In genomic region chr6:167094436-167094819, GRCh38 we compare ENCODE assay signal across 9 cellular contexts. TPM values are rescaled to one million over a fixed set of nuclear protein-coding genes. Genes with fewer than 3 reads are reported as not detected.
DNase-seq lines count a peak whose midpoint lies in the region; ATAC-seq and TF ChIP-seq lines count a peak whose summit lies in the region.
"Had no signal": no experiment of that assay in that cellular context is flagged by ENCODE, and none has a peak within 500 bp of the region (broad histone marks: within the 10 kb centered on the region; RNA-seq: fewer than 3 reads in every experiment).

No MANE protein-coding gene starts in this region.

- H3K36me3 Mint-ChIP-seq in activated naive CD8-positive, alpha-beta T cell treated with anti-CD3 and anti-CD28 coated beads, Interleukin-2, amount 10 ng/mL, durations not matched to agents 7 days and 5 days = no peaks in the 10 kb centered on the region

- no peaks in the 10 kb centered on the region for H3K27me3 ChIP-seq in left ventricle myocardium inferior (ENCODE audit: low read depth)
- no peaks in the 10 kb centered on the region for H3K27me3 ChIP-seq in thoracic aorta (replicated peaks; ENCODE audit: insufficient read depth)

- H3K36me3 ChIP-seq in left ventricle myocardium inferior (no peaks in the 10 kb centered on the region), thoracic aorta (no peaks in the 10 kb centered on the region)

- no peaks in the 10 kb centered on the region for H3K27me3 Mint-ChIP-seq in activated naive CD8-positive, alpha-beta T cell treated with anti-CD3 and anti-CD28 coated beads, Interleukin-2, amount 10 ng/mL, durations not matched to agents 7 days and 5 days

- peak overlapping the region; percentile 59 for H3K27ac Mint-ChIP-seq in activated naive CD8-positive, alpha-beta T cell treated with anti-CD3 and anti-CD28 coated beads, Interleukin-2, amount 10 ng/mL, durations not matched to agents 7 days and 5 days

- TF ChIP-seq CTCF in left ventricle myocardium inferior (IDR thresholded peaks at IDR 0.05; ENCODE audit: borderline replicate concordance) (no peak), thoracic aorta (IDR thresholded peaks at IDR 0.05) (no peak)

- peak overlapping the region; percentile 47 for H3K4me3 Mint-ChIP-seq in activated naive CD8-positive, alpha-beta T cell treated with anti-CD3 and anti-CD28 coated beads, Interleukin-2, amount 10 ng/mL, durations not matched to agents 7 days and 5 days
- H3K4me3 Mint-ChIP-seq: T-helper 1 cell treated with Interleukin-12 subunit alpha and Interleukin-12 subunit beta and Interleukin-4 antibody, amounts not matched to agents 30 μg/mL and 1 μg/mL, for 36 hours had no signal

- no peak overlapping the region for H3K27ac ChIP-seq in left ventricle myocardium inferior (replicated peaks)
- H3K27ac ChIP-seq in thoracic aorta = no peak overlapping the region

- H3K9me3 Mint-ChIP-seq in activated naive CD8-positive, alpha-beta T cell treated with anti-CD3 and anti-CD28 coated beads, Interleukin-2, amount 10 ng/mL, durations not matched to agents 7 days and 5 days = no peaks in the 10 kb centered on the region
- H3K9me3 Mint-ChIP-seq: T-helper 1 cell treated with Interleukin-12 subunit alpha and Interleukin-12 subunit beta and Interleukin-4 antibody, amounts not matched to agents 30 μg/mL and 1 μg/mL, for 36 hours had no signal

- no peaks in the 10 kb centered on the region for H3K9me3 ChIP-seq in left ventricle myocardium inferior (replicated peaks)
- H3K9me3 ChIP-seq in thoracic aorta = no peaks in the 10 kb centered on the region

- DNase-seq in left ventricle myocardium inferior = no peak
- no peak for DNase-seq in Right ventricle myocardium superior
- no peak for DNase-seq in activated naive CD8-positive, alpha-beta T cell treated with anti-CD3 and anti-CD28 coated beads, Interleukin-2, amount 10 ng/mL, durations not matched to agents 7 days and 5 days
- no peak for DNase-seq in thoracic aorta (ENCODE audit: low spot score)
- DNase-seq in superior temporal gyrus (ENCODE audit: extremely low spot score) = no peak
- no peak for DNase-seq in HK-2 (ENCODE audit: unreplicated experiment)
- DNase-seq in NCI-H2081 (lab: John Stamatoyannopoulos, UW) = no peak

- intact Hi-C loops in left ventricle myocardium inferior (cut with micrococcal nuclease) (no loop called here), Right ventricle myocardium superior (cut with DNase I) (no loop called here)

- peaks cover 14% of the 10 kb centered on the region for H3K4me1 ChIP-seq in left ventricle myocardium inferior
- no peaks in the 10 kb centered on the region for H3K4me1 ChIP-seq in thoracic aorta (ENCODE audit: control insufficient read depth in 1 of 2, low read depth in 2 of 2)

- ATAC-seq in Right ventricle myocardium superior (ENCODE audit: poor library complexity) (no peak), HG03064 (IDR thresholded peaks at IDR 0.05; ENCODE audit: low read depth, unreplicated experiment) (peak; percentile 23), thoracic aorta (ENCODE audit: insufficient number of reproducible peaks, low FRiP score, low read depth) (no peak)
- no peak for ATAC-seq in activated naive CD8-positive, alpha-beta T cell treated with anti-CD3 and anti-CD28 coated beads, Interleukin-2, amount 10 ng/mL, durations not matched to agents 7 days and 5 days (ENCODE audit: low read depth)

- H3K4me1 Mint-ChIP-seq in activated naive CD8-positive, alpha-beta T cell treated with anti-CD3 and anti-CD28 coated beads, Interleukin-2, amount 10 ng/mL, durations not matched to agents 7 days and 5 days = peaks cover 57% of the 10 kb centered on the region

- POLR2A ChIA-PET in activated naive CD8-positive, alpha-beta T cell treated with anti-CD3 and anti-CD28 coated beads, Interleukin-2, amount 10 ng/mL, durations not matched to agents 7 days and 5 days (lab: Charles Lee) = interaction anchor here (0.7 to 1.6 kb wide), 3 partner anchors 28 to 138 kb away, joined by 3 to 9 read pairs (median 4); partner anchors contain the start of genes CCR6 and RNASET2

- peak overlapping the region; percentile 47 for H3K4me3 ChIP-seq in left ventricle myocardium inferior
- peak overlapping the region; percentile 45 for H3K4me3 ChIP-seq in thoracic aorta

RNA-seq across cellular contexts. Expression of gene CCR6, which starts 28.5 kb away (rescaled TPM):
- total RNA-seq in left ventricle myocardium inferior (not detected), Right ventricle myocardium superior (not detected), thoracic aorta (not detected)
- total RNA-seq in activated naive CD8-positive, alpha-beta T cell treated with anti-CD3 and anti-CD28 coated beads, Interleukin-2, amount 10 ng/mL, durations not matched to agents 7 days and 5 days = 1 to 10 TPM; 3.0 to 3.6 TPM
